ENCODE assay signal across 11 cellular contexts in genomic region chr11:93689166-93689734, GRCh38.
DNase-seq lines count a peak whose midpoint lies in the region; ATAC-seq and TF ChIP-seq lines count a peak whose summit lies in the region.
"Had no signal": no experiment of that assay in that cellular context is flagged by ENCODE, and none has a peak within 500 bp of the region (broad histone marks: within the 10 kb centered on the region; RNA-seq: fewer than 3 reads in every experiment).

No MANE protein-coding gene starts in this region.

- H3K36me3 Mint-ChIP-seq in nephron progenitor cell (ENCODE audit: low read depth) = peaks cover 59% of the 10 kb centered on the region

- no peaks in the 10 kb centered on the region for H3K27me3 ChIP-seq in HL-60 (ENCODE audit: insufficient read depth, poor library complexity, severe bottlenecking)

- H3K27me3 Mint-ChIP-seq in nephron progenitor cell (ENCODE audit: low read depth, poor library complexity) = no peaks in the 10 kb centered on the region

- H3K9me3 Mint-ChIP-seq in nephron progenitor cell = no peaks in the 10 kb centered on the region

- peak overlapping the region; percentile 26; the same call in 1 of the 2 replicates for H3K27ac ChIP-seq in HL-60 (replicated peaks)
- H3K27ac ChIP-seq: A549 had no signal

- peak; percentile 41 for DNase-seq in activated CD4-positive, alpha-beta T cell treated with anti-CD3 and anti-CD28 coated beads for 48 hours
- DNase-seq in activated CD4-positive, alpha-beta T cell treated with anti-CD3 and anti-CD28 coated beads for 4 hours = no peak
- DNase-seq in HL-60 (ENCODE audit: low read depth in 1 of 2, low spot score in 1 of 2) (peak in 1 of 2 experiments; percentile 11), nephron progenitor cell (no peak), DMS 273 (lab: John Stamatoyannopoulos, UW; ENCODE audit: unreplicated experiment) (no peak), DMS153 (lab: John Stamatoyannopoulos, UW) (no peak), HK-2 (ENCODE audit: unreplicated experiment) (no peak)
- DNase-seq: NCI-H2107; stimulated activated naive CD4-positive, alpha-beta T cell treated with Interleukin-2 at 50 U/mL for 16 hours had no signal

- H3K4me3 ChIP-seq in HL-60 (replicated peaks; ENCODE audit: insufficient read depth, low read length) = no peak overlapping the region
- H3K4me3 ChIP-seq: A549 had no signal

- ATAC-seq in GM21619 (IDR thresholded peaks at IDR 0.05; ENCODE audit: unreplicated experiment) = peak; percentile 91
- ATAC-seq: A549 had no signal

- H3K27ac Mint-ChIP-seq in nephron progenitor cell = peak overlapping the region; percentile 9

- no peak overlapping the region for H3K4me3 Mint-ChIP-seq in nephron progenitor cell

- TF ChIP-seq CTCF in HL-60 (IDR thresholded peaks at IDR 0.05; ENCODE audit: insufficient read depth, low read length) (no peak), nephron progenitor cell (IDR thresholded peaks at IDR 0.05) (no peak)

- no peaks in the 10 kb centered on the region for H3K4me1 Mint-ChIP-seq in nephron progenitor cell
